In the genomic region with DNA sequence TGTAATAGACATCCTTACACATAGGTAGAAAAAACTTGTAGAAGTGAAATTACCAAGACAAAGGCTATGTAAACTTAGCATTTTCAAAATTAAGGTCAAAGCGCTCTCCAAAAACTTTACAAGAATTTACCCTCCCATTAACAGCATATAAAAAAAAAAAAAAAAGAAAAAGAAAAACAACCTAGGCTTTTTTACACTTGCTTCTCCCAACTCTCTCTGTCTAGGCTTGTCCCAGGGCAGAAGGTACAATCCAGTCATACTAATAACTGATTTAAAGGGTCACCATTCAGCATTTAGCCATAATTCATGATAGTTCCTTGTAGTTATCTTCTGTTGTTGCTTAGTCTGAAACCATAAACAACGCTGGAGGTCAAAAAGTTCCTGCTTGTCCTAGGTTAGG, we compare ENCODE assay signal across 14 cellular contexts.
"Had no signal": no experiment of that assay in that cellular context is flagged by ENCODE, and none has a peak within 500 bp of the region (broad histone marks: within the 10 kb centered on the region; RNA-seq: fewer than 3 reads in every experiment).

No MANE protein-coding gene starts in this region.

- H3K27me3 ChIP-seq: cardiac muscle cell, upper lobe of right lung had no signal

- ATAC-seq: left cardiac atrium, natural killer cell, right cardiac atrium, upper lobe of right lung, WTC11 had no signal

- H3K4me3 ChIP-seq: cardiac muscle cell, lung, upper lobe of right lung had no signal

- H3K36me3 Mint-ChIP-seq: natural killer cell, WTC11 had no signal

- H3K4me1 ChIP-seq: upper lobe of right lung had no signal

- DNase-seq: activated CD4-positive, alpha-beta T cell treated with anti-CD3 and anti-CD28 coated beads, Interleukin-2, amount 10 ng/mL, durations not matched to agents 24 days and 14 days; activated effector memory CD4-positive, alpha-beta T cell treated with Interleukin-2 at 50 U/mL for 16 hours; activated T-cell treated with anti-CD3 and anti-CD28 coated beads for 4 hours; foreskin melanocyte; head of caudate nucleus; left cardiac atrium; natural killer cell; nucleus accumbens; right cardiac atrium; small intestine; upper lobe of right lung had no signal

- H3K9me3 ChIP-seq: upper lobe of right lung had no signal

- H3K27ac ChIP-seq: cardiac muscle cell, upper lobe of right lung had no signal

- H3K9me3 Mint-ChIP-seq: activated CD4-positive, alpha-beta T cell treated with anti-CD3 and anti-CD28 coated beads, Interleukin-2, amount 10 ng/mL, durations not matched to agents 24 days and 14 days; natural killer cell had no signal

- H3K27me3 Mint-ChIP-seq: activated CD4-positive, alpha-beta T cell treated with anti-CD3 and anti-CD28 coated beads, Interleukin-2, amount 10 ng/mL, durations not matched to agents 24 days and 14 days had no signal

- H3K4me3 Mint-ChIP-seq: activated CD4-positive, alpha-beta T cell treated with anti-CD3 and anti-CD28 coated beads, Interleukin-2, amount 10 ng/mL, durations not matched to agents 24 days and 14 days; natural killer cell; WTC11 had no signal

- H3K36me3 ChIP-seq: cardiac muscle cell, upper lobe of right lung had no signal

- H3K27ac Mint-ChIP-seq: activated CD4-positive, alpha-beta T cell treated with anti-CD3 and anti-CD28 coated beads, Interleukin-2, amount 10 ng/mL, durations not matched to agents 24 days and 14 days; WTC11 had no signal
